17 cellular contexts compared by ENCODE assay signal in genomic region chr13:56755181-56755580, GRCh38.
DNase-seq lines count a peak whose midpoint lies in the region; ATAC-seq and TF ChIP-seq lines count a peak whose summit lies in the region.
"Had no signal": no experiment of that assay in that cellular context is flagged by ENCODE, and none has a peak within 500 bp of the region (broad histone marks: within the 10 kb centered on the region; RNA-seq: fewer than 3 reads in every experiment).

No MANE protein-coding gene starts in this region.

- peak; percentile 30 for DNase-seq in D341Med (ENCODE audit: low spot score)
- DNase-seq in adipocyte (ENCODE audit: low read depth), result no peak
- no peak for DNase-seq in right lobe of liver
- no peak for DNase-seq in activated CD8-positive, alpha-beta memory T cell treated with anti-CD3 and anti-CD28 coated beads for 24 hours
- DNase-seq in NCI-H510A treated with DMSO at 0.1 percent for 48 hours (lab: John Stamatoyannopoulos, UW), result no peak
- DNase-seq in HUDEP-2 (lab: John Stamatoyannopoulos, UW; ENCODE audit: unreplicated experiment in 76 of 76), result no peak
- DNase-seq: activated CD8-positive, alpha-beta T cell treated with anti-CD3 and anti-CD28 coated beads, Interleukin-2, amount 10 ng/mL, durations not matched to agents 7 days and 5 days; DND-41; NCI-H1930; right cardiac atrium; SHP77; stimulated activated CD4-positive, alpha-beta T cell treated with anti-CD3 and anti-CD28 coated beads, Interleukin-1b, Interleukin-23, amount 100 ng/mL, for 48 hours had no signal

- peak; percentile 44 to 46 (median 44) for ATAC-seq in right lobe of liver
- ATAC-seq: activated CD8-positive, alpha-beta T cell treated with anti-CD3 and anti-CD28 coated beads, Interleukin-2, amount 10 ng/mL, durations not matched to agents 7 days and 5 days; activated T-helper 17 cell treated with anti-CD3 and anti-CD28 coated beads, Interleukin-2, amount 50 U/mL, for 72 hours; right cardiac atrium had no signal

- no peak overlapping the region for H3K27ac ChIP-seq in right lobe of liver
- H3K27ac ChIP-seq: BLaER1 treated with 17β-estradiol and CSF1 and Interleukin-3, amounts not matched to agents 10 nM and 100 nM; neutrophil; suprapubic skin had no signal

- H3K4me3 ChIP-seq in adipocyte (ENCODE audit: low read length), result peak overlapping the region; percentile 61
- no peak overlapping the region for H3K4me3 ChIP-seq in right lobe of liver
- H3K4me3 ChIP-seq: BLaER1 treated with 17β-estradiol and CSF1 and Interleukin-3, amounts not matched to agents 10 nM and 100 nM; suprapubic skin had no signal

- TF ChIP-seq POLR2A in right lobe of liver (IDR thresholded peaks at IDR 0.05), result no peak

- H3K4me1 ChIP-seq in adipocyte (ENCODE audit: control insufficient read depth, insufficient read depth, low read length) (peaks cover 3% of the 10 kb centered on the region), right lobe of liver (no peaks in the 10 kb centered on the region)
- H3K4me1 ChIP-seq: suprapubic skin had no signal

- 40% methylated on average over 2 of the region's 2 CpGs for WGBS in right lobe of liver (ENCODE audit: insufficient coverage, low coverage, low lambda C conversion rate, missing lambda C conversion rate)

- H3K9me3 ChIP-seq in adipocyte (ENCODE audit: control insufficient read depth, low read length) (no peaks in the 10 kb centered on the region), right lobe of liver (no peaks in the 10 kb centered on the region)
- H3K9me3 ChIP-seq: BLaER1 treated with 17β-estradiol and CSF1 and Interleukin-3, amounts not matched to agents 10 nM and 100 nM; neutrophil; suprapubic skin had no signal

- no peaks in the 10 kb centered on the region for H3K27me3 ChIP-seq in adipocyte (replicated peaks; ENCODE audit: control insufficient read depth, insufficient read depth, low read length)
- no peaks in the 10 kb centered on the region for H3K27me3 ChIP-seq in right lobe of liver
- H3K27me3 ChIP-seq: BLaER1 treated with 17β-estradiol and CSF1 and Interleukin-3, amounts not matched to agents 10 nM and 100 nM; neutrophil; suprapubic skin had no signal

- intact Hi-C loops in right lobe of liver (cut with DNase I), result no loop called here

- H3K9ac ChIP-seq in adipocyte (ENCODE audit: low read length), result peak overlapping the region; percentile 17
- H3K9ac ChIP-seq: BLaER1 treated with 17β-estradiol and CSF1 and Interleukin-3, amounts not matched to agents 10 nM and 100 nM had no signal

- peak; percentile 40; the same call in 1 of the 2 replicates for TF ChIP-seq CTCF in LNCAP (IDR thresholded peaks at IDR 0.05)
- TF ChIP-seq CTCF in right lobe of liver (IDR thresholded peaks at IDR 0.05), result peak in 3 of 4 donors; percentile 35 to 46 (median 44)

- H3K36me3 ChIP-seq in adipocyte (ENCODE audit: control insufficient read depth, insufficient read depth, low read length, severe bottlenecking), result no peaks in the 10 kb centered on the region
- H3K36me3 ChIP-seq in right lobe of liver, result no peaks in the 10 kb centered on the region
- H3K36me3 ChIP-seq: BLaER1 treated with 17β-estradiol and CSF1 and Interleukin-3, amounts not matched to agents 10 nM and 100 nM; neutrophil; suprapubic skin had no signal
